Comparison of ENCODE assay signal across 8 cellular contexts in the genomic region with DNA sequence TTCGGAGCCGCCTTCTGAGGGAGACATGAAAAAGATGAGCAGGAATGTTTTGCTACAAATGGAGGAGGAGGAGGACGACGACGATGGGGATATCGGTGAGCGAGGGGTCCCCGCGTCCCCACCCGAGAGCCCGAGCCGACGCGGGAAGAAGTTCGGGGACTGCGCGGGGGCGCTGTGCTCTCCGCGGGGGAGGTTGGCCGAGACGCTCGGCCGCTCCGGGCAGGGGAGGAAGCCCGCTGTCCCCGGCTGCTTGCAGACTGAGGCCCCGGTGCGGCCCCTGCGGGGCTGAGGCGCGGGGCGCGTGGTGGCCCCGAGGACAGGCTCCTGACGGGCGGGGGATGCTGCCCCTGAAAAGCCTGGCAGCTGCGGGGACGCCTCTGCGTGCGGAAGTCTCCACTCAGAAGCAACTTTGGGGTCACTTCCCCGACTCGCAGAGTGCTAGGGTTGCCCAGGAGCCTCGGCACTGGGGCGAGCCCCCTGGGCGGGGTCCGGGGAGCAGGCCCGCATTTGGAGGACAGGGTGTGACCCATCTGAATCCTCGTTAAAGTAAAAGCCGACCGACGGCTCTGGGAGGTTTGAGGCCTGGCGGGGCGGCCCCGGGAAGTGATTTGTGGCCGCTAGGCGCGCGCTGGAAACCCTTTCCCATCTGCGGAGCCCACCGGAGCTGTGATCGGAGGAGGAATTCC. TPM values are rescaled to one million over a fixed set of nuclear protein-coding genes. Genes with fewer than 3 reads are reported as not detected.
DNase-seq lines count a peak whose midpoint lies in the region; ATAC-seq, FAIRE-seq and TF ChIP-seq lines count a peak whose summit lies in the region.

No MANE protein-coding gene starts in this region.

- TF ChIP-seq RAD21 in HepG2 (CRISPR knock-in tag; IDR thresholded peaks at IDR 0.05) = no peak

- H3K36me3 Mint-ChIP-seq in activated B cell treated with CpG ODN at 0.5 μM for 24 hours (ENCODE audit: low read depth) = peaks cover 9% of the 10 kb centered on the region

- no peaks in the 10 kb centered on the region for H3K9me3 Mint-ChIP-seq in activated B cell treated with CpG ODN at 0.5 μM for 24 hours

- TF ChIP-seq CTCF in activated B cell treated with CpG ODN at 0.5 μM for 24 hours (IDR thresholded peaks at IDR 0.05) (no peak), HepG2 (CRISPR knock-in tag; IDR thresholded peaks at IDR 0.05) (peak; percentile 58)

- H2AFZ ChIP-seq in HepG2 (ENCODE audit: low read length) = no peak overlapping the region

- no peaks in the 10 kb centered on the region for H3K36me3 ChIP-seq in HepG2 (replicated peaks in 1 of 2; ENCODE audit: control insufficient read depth in 1 of 2, insufficient read depth in 2 of 2, low read length in 2 of 2)

- DNase-seq in ELF-1 (ENCODE audit: low read depth, low spot score) (peak; percentile 79), activated B cell treated with CpG ODN at 0.5 μM for 24 hours (peak; percentile 55), HepG2 (ENCODE audit: low spot score) (peak; percentile 30), DMS153 (lab: John Stamatoyannopoulos, UW) (no peak)
- no peak for DNase-seq in Jurkat, Clone E6-1 (ENCODE audit: low read depth, low spot score)
- DNase-seq in stimulated activated CD4-positive, alpha-beta T cell treated with anti-CD3 and anti-CD28 coated beads, Interleukin-4, amount 100 ng/mL, for 48 hours (ENCODE audit: low read depth in 2 of 2) = peak; percentile 19 to 32

- peak overlapping the region; percentile 94 for H3K9ac ChIP-seq in HepG2 (ENCODE audit: insufficient read depth, low read depth, low read length)

- H3K27me3 Mint-ChIP-seq in activated B cell treated with CpG ODN at 0.5 μM for 24 hours = no peaks in the 10 kb centered on the region

- POLR2A ChIA-PET in activated B cell treated with CpG ODN at 0.5 μM for 24 hours (lab: Charles Lee) (interaction anchor here (1.2 to 1.8 kb wide), 2 partner anchors 511 to 513 kb away, joined by 7 to 8 read pairs; a partner anchor contains a TSS), HepG2 (lab: Yijun Ruan, JAX) (interaction anchor here (0.9 to 2.1 kb wide), 11 partner anchors 9 to 43 kb away, joined by 3 to 13 read pairs (median 5); no protein-coding TSS in a partner anchor)

- BruUV-seq in HepG2 (replicated peaks; lab: Mats Ljungman, UMichigan) = no TSS peak

- peak overlapping the region; percentile 95 for H3K4me3 Mint-ChIP-seq in activated B cell treated with CpG ODN at 0.5 μM for 24 hours

- FAIRE-seq in HepG2 (lab: Jason Lieb, UNC) = no peak

- peak; percentile 46 for ATAC-seq in GM21529 (IDR thresholded peaks at IDR 0.05; ENCODE audit: unreplicated experiment)
- peak; percentile 51 for ATAC-seq in activated B cell treated with CpG ODN at 0.5 μM for 24 hours (ENCODE audit: low read depth)
- ATAC-seq in HepG2 = peak; percentile 71

- 3% methylated on average over 34 of the region's 62 CpGs for WGBS in HepG2 (ENCODE audit: low lambda C conversion rate)

- TF ChIP-seq POLR2A in HepG2 (IDR thresholded peaks at IDR 0.05; ENCODE audit: insufficient read depth in 1 of 2, low read depth in 2 of 2, low read length in 2 of 2) = no peak

- peak overlapping the region; percentile 62 for H3K27ac ChIP-seq in cingulate gyrus (ENCODE audit: low read depth, low read length)
- H3K27ac ChIP-seq in HepG2 (ENCODE audit: extremely low read length, insufficient read depth, low read length) = peak overlapping the region; percentile 95

- 0 out of 2 replicates have a peak, but pooled peaks cover 10% of the 10 kb centered on the region for H4K20me1 ChIP-seq in HepG2 (ENCODE audit: insufficient read depth, low read length)

- peaks cover 43% of the 10 kb centered on the region for H3K4me1 Mint-ChIP-seq in activated B cell treated with CpG ODN at 0.5 μM for 24 hours

- no peaks in the 10 kb centered on the region for H3K9me3 ChIP-seq in HepG2 (ENCODE audit: low read length)

- TF ChIP-seq EP300 in HepG2 (IDR thresholded peaks at IDR 0.05; ENCODE audit: low read depth in 2 of 2, low read length in 2 of 2) (no peak), HepG2 (CRISPR knock-in tag; IDR thresholded peaks at IDR 0.05; ENCODE audit: borderline replicate concordance) (no peak)

- no peaks in the 10 kb centered on the region; a peak in 1 of 5 replicates for H3K27me3 ChIP-seq in HepG2 (ENCODE audit: control insufficient read depth in 1 of 2, insufficient read depth in 2 of 2, low read length in 2 of 2)

- peaks cover 50% of the 10 kb centered on the region for H3K79me2 ChIP-seq in HepG2 (ENCODE audit: insufficient read depth, low read length)

- CTCF ChIA-PET in activated B cell treated with CpG ODN at 0.5 μM for 24 hours (lab: Charles Lee) (interaction anchor here (1.6 kb wide), 2 partner anchors 12 to 172 kb away, joined by 3 to 5 read pairs; no protein-coding TSS in a partner anchor), HepG2 (lab: Yijun Ruan, JAX; ENCODE audit: low intra/inter-chr PET ratio, low total read pairs) (interaction anchor here (2.4 kb wide), 1 partner anchor 46 kb away, joined by 8 read pairs; no protein-coding TSS in a partner anchor)

- H3K4me3 ChIP-seq in Jurkat, Clone E6-1 (ENCODE audit: low read length) = peak overlapping the region; percentile 89
- H3K4me3 ChIP-seq in HepG2 (replicated peaks in 1 of 3; ENCODE audit: insufficient read depth in 1 of 3, low read depth in 2 of 3, low read length in 3 of 3) = peak overlapping the region; percentile 84 to 95 (median 89)

- intact Hi-C loops in activated B cell treated with CpG ODN at 0.5 μM for 24 hours (cut with micrococcal nuclease) (loop anchor here (1.0 to 10.0 kb wide), 4 partner anchors 10 to 1458 kb away; a partner anchor contains a TSS), HepG2 (cut with micrococcal nuclease; ENCODE audit: unreplicated experiment) (loop anchor here (1.0 to 5.0 kb wide), 6 partner anchors 15 to 172 kb away; no protein-coding TSS in a partner anchor)

- H3K4me1 ChIP-seq in HepG2 (ENCODE audit: insufficient read depth, low read length) = peaks cover 42% of the 10 kb centered on the region

- in situ Hi-C loops in HepG2 (cut with HindIII; ENCODE audit: extremely low pct_ligation_motif_present, low pct_unique_long_range_greater_than_20kb) = no loop called here

- peak overlapping the region; percentile 80 for H3K4me2 ChIP-seq in HepG2 (ENCODE audit: low read depth, low read length)

- peak overlapping the region; percentile 90 for H3K27ac Mint-ChIP-seq in activated B cell treated with CpG ODN at 0.5 μM for 24 hours

TF ChIP-seq in HepG2, 621 proteins besides CTCF, POLR2A, EP300 and RAD21 (continues in another document):
- TF ChIP-seq ZNF260 (CRISPR knock-in tag; IDR thresholded peaks at IDR 0.05; ENCODE audit: borderline replicate concordance, low read depth) = no peak

RNA-seq across cellular contexts. Expression of a gene that starts 0.5 kb away (rescaled TPM):
- polyA plus RNA-seq in Jurkat, Clone E6-1 (2012; ENCODE audit: insufficient read depth, insufficient read length) = 22.3 TPM
- total RNA-seq in activated B cell treated with CpG ODN at 0.5 μM for 24 hours (14.8 and 16.3 TPM in 2 replicates), HepG2 (2016; rRNA removed; fragmentation: Illumina TruSeq; extraction: Trizol) (45.8 and 57.1 TPM in 2 replicates)
- total RNA-seq in HepG2 (2016; cell fraction: cytosol; rRNA removed; fragmentation: Illumina TruSeq; extraction: Trizol; ENCODE audit: low read depth) = 10.4 and 10.9 TPM in 2 replicates
- 46.6 and 56.5 TPM in 2 replicates for total RNA-seq in HepG2 (2016; cell fraction: insoluble cytoplasmic fraction; rRNA removed; fragmentation: Illumina TruSeq; extraction: Trizol)
- total RNA-seq in HepG2 (2016; cell fraction: membrane; rRNA removed; fragmentation: Illumina TruSeq; extraction: Trizol) = 24.2 and 24.6 TPM in 2 replicates
- total RNA-seq in HepG2 (2016; cell fraction: nucleus; rRNA removed; fragmentation: Illumina TruSeq; extraction: Trizol) = 64.7 and 71.5 TPM in 2 replicates
- 30.3 and 37.8 TPM in 2 replicates for polyA plus RNA-seq in HepG2 (2011; rRNA removed)
- 22.9 and 31.2 TPM in 2 replicates for polyA plus RNA-seq in HepG2 (2011; cell fraction: cytosol; rRNA removed)
- polyA plus RNA-seq in HepG2 (2011; cell fraction: nucleus; rRNA removed) = 13.8 and 15.5 TPM in 2 replicates
- 41.1 and 43.6 TPM in 2 replicates for polyA plus RNA-seq in HepG2 (2012)
- polyA plus RNA-seq in HepG2 (2016; cell fraction: cytosol; fragmentation: Illumina TruSeq; extraction: Trizol; ENCODE audit: low read depth) = 2.1 and 2.3 TPM in 2 replicates
- 36.6 and 38.9 TPM in 2 replicates for polyA plus RNA-seq in HepG2 (2016; cell fraction: insoluble cytoplasmic fraction; fragmentation: Illumina TruSeq; extraction: Trizol; ENCODE audit: low read depth)
- 8.9 and 9.1 TPM in 2 replicates for polyA plus RNA-seq in HepG2 (2016; cell fraction: membrane; fragmentation: Illumina TruSeq; extraction: Trizol; ENCODE audit: low read depth)
- polyA plus RNA-seq in HepG2 (2016; cell fraction: nucleus; fragmentation: Illumina TruSeq; extraction: Trizol; ENCODE audit: insufficient read depth, low read depth) = 48.3 and 49.0 TPM in 2 replicates
- polyA minus RNA-seq in HepG2 (2011; rRNA and poly(A)+ RNA removed; ENCODE audit: low replicate concordance) = 21.5 and 54.3 TPM in 2 replicates
- 52.1 and 54.6 TPM in 2 replicates for polyA minus RNA-seq in HepG2 (2011; cell fraction: cytosol; rRNA and poly(A)+ RNA removed)
- polyA minus RNA-seq in HepG2 (2011; cell fraction: nucleus; rRNA and poly(A)+ RNA removed) = 50.3 and 60.4 TPM in 2 replicates

Comparison
In these comparisons a context has a peak if more than half of its experiments do, and no peak if none do; other contexts are left out.
1. DNase-seq: peak in ELF-1 (single experiment), activated B cell treated with CpG ODN at 0.5 μM for 24 hours (single experiment), HepG2 (single experiment) and stimulated activated CD4-positive, alpha-beta T cell treated with anti-CD3 and anti-CD28 coated beads, Interleukin-4, amount 100 ng/mL, for 48 hours (2 of 2); none in Jurkat, Clone E6-1 (single experiment) and DMS153 (single experiment).
2. Peak in every context shown above with its lines, with median percentiles within 50 percentile points of each other: ATAC-seq.